In the genomic region with DNA sequence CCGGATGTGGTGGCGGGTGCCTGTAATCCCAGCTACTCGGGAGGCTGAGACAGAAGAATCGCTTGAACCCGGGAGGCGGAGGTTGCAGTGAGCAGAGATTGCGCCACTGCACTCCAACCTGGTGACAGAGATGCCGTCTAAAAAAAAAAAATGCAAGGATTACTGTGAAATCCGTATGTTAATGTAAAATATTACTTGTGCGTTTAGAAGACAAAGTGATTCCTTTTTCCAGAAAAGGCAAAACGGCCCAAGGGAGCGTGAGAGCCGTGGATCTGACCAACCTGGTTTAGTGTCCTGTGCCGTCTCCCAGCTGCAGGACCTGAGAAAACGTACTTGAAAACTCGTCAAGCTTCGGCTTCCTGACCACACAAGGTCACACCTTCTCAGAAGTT, we compare ENCODE assay signal across 8 cellular contexts. TPM values are rescaled to one million over a fixed set of nuclear protein-coding genes. Genes with fewer than 3 reads are reported as not detected.
A peak's percentile ranks its signal among the peaks of the same experiment; 100 is the strongest.
DNase-seq lines count a peak whose midpoint lies in the region; ATAC-seq, FAIRE-seq and TF ChIP-seq lines count a peak whose summit lies in the region.

No MANE protein-coding gene starts in this region.

- H3K4me3 ChIP-seq in adipocyte (ENCODE audit: low read length) (peak overlapping the region; percentile 89), kidney (ENCODE audit: low read length in 2 of 2) (peak overlapping the region; percentile 67 to 78), subcutaneous abdominal adipose tissue (ENCODE audit: low read depth in 1 of 5, low read length in 5 of 5) (peak overlapping the region; percentile 73 to 82 (median 77))

- H3K9me3 Mint-ChIP-seq in T-helper 1 cell treated with Interleukin-12 subunit alpha and Interleukin-12 subunit beta and Interleukin-4 antibody, amounts not matched to agents 30 μg/mL and 1 μg/mL, for 36 hours = no peaks in the 10 kb centered on the region

- H3K27ac ChIP-seq in kidney (ENCODE audit: low read depth in 2 of 2, low read length in 2 of 2) (peak overlapping the region; percentile 88 to 89), subcutaneous abdominal adipose tissue (ENCODE audit: low read depth, low read length) (peak overlapping the region; percentile 75)

- H3K4me1 ChIP-seq in adipocyte (ENCODE audit: control insufficient read depth, insufficient read depth, low read length) = peaks cover 20% of the 10 kb centered on the region
- H3K4me1 ChIP-seq in kidney (ENCODE audit: control insufficient read depth in 1 of 2, insufficient read depth in 1 of 2, low read depth in 1 of 2, low read length in 2 of 2) = peaks cover 4 to 6% of the 10 kb centered on the region in 2 donors
- peaks cover 8 to 39% (median 23%) of the 10 kb centered on the region in 5 donors for H3K4me1 ChIP-seq in subcutaneous abdominal adipose tissue (ENCODE audit: control insufficient read depth in 5 of 5, insufficient read depth in 5 of 5, low read length in 5 of 5)

- no peak for ATAC-seq in omental fat pad (ENCODE audit: low FRiP score)

- no peaks in the 10 kb centered on the region for H3K9me3 ChIP-seq in adipocyte (ENCODE audit: control insufficient read depth, low read length)
- no peaks in the 10 kb centered on the region for H3K9me3 ChIP-seq in kidney (ENCODE audit: control insufficient read depth in 1 of 2, low read length in 2 of 2)
- H3K9me3 ChIP-seq in subcutaneous abdominal adipose tissue (ENCODE audit: control insufficient read depth in 5 of 5, low read length in 5 of 5) = no peaks in the 10 kb centered on the region

- peak overlapping the region; percentile 81 for H3K4me3 Mint-ChIP-seq in T-helper 1 cell treated with Interleukin-12 subunit alpha and Interleukin-12 subunit beta and Interleukin-4 antibody, amounts not matched to agents 30 μg/mL and 1 μg/mL, for 36 hours

- DNase-seq in T-helper 1 cell (no peak), adipocyte (ENCODE audit: low read depth) (no peak), kidney (no peak), omental fat pad (ENCODE audit: low spot score) (no peak), NCI-H510A treated with DMSO at 0.1 percent for 48 hours (lab: John Stamatoyannopoulos, UW) (no peak), midbrain (lab: John Stamatoyannopoulos, UW) (no peak)

- H3K9ac ChIP-seq in adipocyte (ENCODE audit: low read length) (peak overlapping the region; percentile 92), kidney (ENCODE audit: low read length in 2 of 2) (peak overlapping the region; percentile 49 to 61), subcutaneous abdominal adipose tissue (ENCODE audit: low read length in 5 of 5) (peak overlapping the region in 4 of 5 donors; percentile 27 to 78 (median 70))

- intact Hi-C loops in kidney (cut with DNase I) = no loop called here

- H3K27ac Mint-ChIP-seq in T-helper 1 cell treated with Interleukin-12 subunit alpha and Interleukin-12 subunit beta and Interleukin-4 antibody, amounts not matched to agents 30 μg/mL and 1 μg/mL, for 36 hours = peak overlapping the region; percentile 70

- no peaks in the 10 kb centered on the region for H3K36me3 Mint-ChIP-seq in T-helper 1 cell treated with Interleukin-12 subunit alpha and Interleukin-12 subunit beta and Interleukin-4 antibody, amounts not matched to agents 30 μg/mL and 1 μg/mL, for 36 hours (ENCODE audit: low read depth)

- no peak for FAIRE-seq in kidney (lab: Jason Lieb, UNC)

- H3K36me3 ChIP-seq in adipocyte (ENCODE audit: control insufficient read depth, insufficient read depth, low read length, severe bottlenecking) = no peaks in the 10 kb centered on the region
- H3K36me3 ChIP-seq in kidney (ENCODE audit: control insufficient read depth in 1 of 2, insufficient read depth in 2 of 2, low read length in 2 of 2) = no peaks in the 10 kb centered on the region
- H3K36me3 ChIP-seq in subcutaneous abdominal adipose tissue (ENCODE audit: control insufficient read depth in 5 of 5, insufficient read depth in 5 of 5, low read length in 5 of 5) = no peaks in the 10 kb centered on the region

- H3K27me3 Mint-ChIP-seq in T-helper 1 cell treated with Interleukin-12 subunit alpha and Interleukin-12 subunit beta and Interleukin-4 antibody, amounts not matched to agents 30 μg/mL and 1 μg/mL, for 36 hours (ENCODE audit: low read depth) = no peaks in the 10 kb centered on the region

- peaks cover 29% of the 10 kb centered on the region for H3K4me1 Mint-ChIP-seq in T-helper 1 cell treated with Interleukin-12 subunit alpha and Interleukin-12 subunit beta and Interleukin-4 antibody, amounts not matched to agents 30 μg/mL and 1 μg/mL, for 36 hours (ENCODE audit: low read depth)

- H3K27me3 ChIP-seq in adipocyte (replicated peaks; ENCODE audit: control insufficient read depth, insufficient read depth, low read length) (no peaks in the 10 kb centered on the region), subcutaneous abdominal adipose tissue (ENCODE audit: control insufficient read depth in 5 of 5, insufficient read depth in 4 of 5, low read length in 5 of 5) (no peaks in the 10 kb centered on the region)

- TF ChIP-seq CTCF in kidney (IDR thresholded peaks at IDR 0.05; ENCODE audit: borderline replicate concordance, extremely low read depth, insufficient read depth) (no peak), omental fat pad (IDR thresholded peaks at IDR 0.05) (no peak)

RNA-seq across cellular contexts. Expression of a gene that starts 0.9 kb away (rescaled TPM):
- total RNA-seq in kidney (27.5 TPM), omental fat pad (10 to 100 TPM; 32.9 to 60.7 (median 36.7) TPM)
- 39.8 TPM for polyA plus RNA-seq in kidney (ENCODE audit: insufficient read depth, low read depth, low replicate concordance)

RNA-seq across cellular contexts. Expression of a gene that starts 37.0 kb away (rescaled TPM):
- 1.2 TPM for total RNA-seq in kidney
- polyA plus RNA-seq in kidney (ENCODE audit: insufficient read depth, low read depth, low replicate concordance) = 0.19 TPM
- 1 to 10 TPM in 2 of 4 donors, under 1 TPM in 2; 0.46 to 1.4 (median 0.94) TPM for total RNA-seq in omental fat pad
